20 cellular contexts compared by ENCODE assay signal in genomic region chr9:3810231-3810630, GRCh38.
DNase-seq lines count a peak whose midpoint lies in the region; ATAC-seq and TF ChIP-seq lines count a peak whose summit lies in the region.
"Had no signal": no experiment of that assay in that cellular context is flagged by ENCODE, and none has a peak within 500 bp of the region (broad histone marks: within the 10 kb centered on the region; RNA-seq: fewer than 3 reads in every experiment).

No MANE protein-coding gene starts in this region.

- no peak for TF ChIP-seq CTCF in mammary epithelial cell (conservative IDR thresholded peaks at IDR 0.05 in 1 of 2, IDR thresholded peaks at IDR 0.05 in 1 of 2; ENCODE audit: extremely low read depth in 1 of 2, insufficient read depth in 1 of 2, low read depth in 1 of 2, low read length in 2 of 2)
- TF ChIP-seq CTCF in MCF 10A (IDR thresholded peaks at IDR 0.05; ENCODE audit: unreplicated experiment), result no peak

- H3K4me3 Mint-ChIP-seq in MCF 10A (ENCODE audit: unreplicated experiment), result no peak overlapping the region

- no peak overlapping the region for H3K27ac Mint-ChIP-seq in MCF 10A (ENCODE audit: low read depth, unreplicated experiment)

- H3K4me2 ChIP-seq in mammary epithelial cell (ENCODE audit: insufficient read depth, low read depth, low read length), result peak overlapping the region; percentile 3
- H3K4me2 ChIP-seq: KMS-11 had no signal

- H3K27ac ChIP-seq in mammary epithelial cell (ENCODE audit: insufficient read depth, low read depth, low read length), result no peak overlapping the region
- H3K27ac ChIP-seq: 22Rv1, C4-2B, KMS-11, Peyer's patch, SK-N-MC had no signal

- intact Hi-C loops in mammary epithelial cell (cut with micrococcal nuclease) (no loop called here), MCF 10A (cut with micrococcal nuclease) (no loop called here)

- no peaks in the 10 kb centered on the region for H3K36me3 ChIP-seq in mammary epithelial cell (ENCODE audit: insufficient read depth, low read length)
- H3K36me3 ChIP-seq: Peyer's patch had no signal

- no peaks in the 10 kb centered on the region for H3K27me3 ChIP-seq in mammary epithelial cell (ENCODE audit: insufficient read depth, low read length)
- H3K27me3 ChIP-seq: Peyer's patch had no signal

- peaks cover 19% of the 10 kb centered on the region for H3K4me1 ChIP-seq in mammary epithelial cell (ENCODE audit: insufficient read depth, low read length)
- H3K4me1 ChIP-seq: Peyer's patch had no signal

- peak overlapping the region; percentile 54 for H2AFZ ChIP-seq in mammary epithelial cell (ENCODE audit: low read depth, low read length)

- H3K9ac ChIP-seq in mammary epithelial cell (ENCODE audit: insufficient read depth, low read length), result no peak overlapping the region
- H3K9ac ChIP-seq: KMS-11 had no signal

- no peaks in the 10 kb centered on the region for H3K9me3 ChIP-seq in mammary epithelial cell (replicated peaks; ENCODE audit: insufficient read depth, low read length)
- H3K9me3 ChIP-seq: Peyer's patch had no signal

- 55% methylated on average over 1 of the region's 1 CpG for WGBS in mammary epithelial cell (ENCODE audit: low coverage, missing lambda C conversion rate)

- peaks cover 5% of the 10 kb centered on the region for H3K4me1 Mint-ChIP-seq in MCF 10A (ENCODE audit: insufficient read depth, unreplicated experiment)

- no peak for ATAC-seq in GM19455 (IDR thresholded peaks at IDR 0.05; ENCODE audit: unreplicated experiment)
- ATAC-seq in stimulated activated naive CD8-positive, alpha-beta T cell treated with anti-CD3 and anti-CD28 coated beads, Interleukin-15, Interleukin-2, amounts not matched to agents 100 U/mL and 50 U/mL, for 24 hours, result no peak

- POLR2A ChIA-PET in MCF 10A (lab: Yijun Ruan, JAX), result no interaction called here

- BruUV-seq in mammary epithelial cell (replicated peaks; lab: Mats Ljungman, UMichigan) (no TSS peak), MCF 10A (replicated peaks; lab: Mats Ljungman, UMichigan) (no TSS peak)

- H3K9me3 Mint-ChIP-seq in MCF 10A (ENCODE audit: unreplicated experiment), result no peaks in the 10 kb centered on the region

- DNase-seq in mammary epithelial cell (no peak), MCF 10A (ENCODE audit: unreplicated experiment) (no peak), M059J (ENCODE audit: low read depth) (peak; percentile 20), glomerular visceral epithelial cell (ENCODE audit: extremely low spot score) (peak; percentile 40), DMS53 (lab: John Stamatoyannopoulos, UW) (no peak), ureter (ENCODE audit: low spot score) (no peak)
- no peak for DNase-seq in stimulated activated naive CD8-positive, alpha-beta T cell treated with anti-CD3 and anti-CD28 coated beads, Interleukin-15, Interleukin-2, amounts not matched to agents 100 U/mL and 50 U/mL, for 24 hours
- DNase-seq: GF-D8, NCI-H1105 treated with DMSO at 0.1 percent for 48 hours, NCI-H1694 treated with DMSO at 0.1 percent for 48 hours, NCI-H2107, NCI-H2227 treated with DMSO at 0.1 percent for 48 hours, NCI-H524, Peyer's patch, Right ventricle myocardium superior had no signal

- H3K36me3 Mint-ChIP-seq in MCF 10A (ENCODE audit: insufficient read depth, unreplicated experiment), result no peaks in the 10 kb centered on the region

- H3K4me3 ChIP-seq in mammary epithelial cell (replicated peaks in 1 of 3; ENCODE audit: insufficient read depth in 1 of 3, low read depth in 2 of 3, low read length in 3 of 3), result no peak overlapping the region
- H3K4me3 ChIP-seq: Peyer's patch, SK-N-MC had no signal

- CTCF ChIA-PET in mammary epithelial cell (lab: Charles Lee; ENCODE audit: low non-redundant PET) (no interaction called here), MCF 10A (lab: Yijun Ruan, JAX) (interaction anchor here (1.3 kb wide), 1 partner anchor 343 kb away, joined by 3 read pairs; no protein-coding TSS in a partner anchor)

- no peaks in the 10 kb centered on the region for H3K27me3 Mint-ChIP-seq in MCF 10A (ENCODE audit: insufficient read depth, unreplicated experiment)

- dilution Hi-C loops in mammary epithelial cell (cut with HindIII; ENCODE audit: low sequenced_read_pairs), result no loop called here

- no peaks in the 10 kb centered on the region for H3K79me2 ChIP-seq in mammary epithelial cell (ENCODE audit: insufficient read depth, low read length)

- in situ Hi-C loops in mammary epithelial cell (cut with MboI; ENCODE audit: low sequenced_read_pairs in 2 of 2), result no loop called here

- no peaks in the 10 kb centered on the region for H4K20me1 ChIP-seq in mammary epithelial cell (ENCODE audit: insufficient read depth, low read length)

Comparison
In these comparisons a context has a peak if more than half of its experiments do, and no peak if none do; other contexts are left out.
1. DNase-seq: peak in M059J (single experiment) and glomerular visceral epithelial cell (single experiment); none in mammary epithelial cell (single experiment), MCF 10A (single experiment), DMS53 (single experiment), ureter (single experiment) and stimulated activated naive CD8-positive, alpha-beta T cell treated with anti-CD3 and anti-CD28 coated beads, Interleukin-15, Interleukin-2, amounts not matched to agents 100 U/mL and 50 U/mL, for 24 hours (single experiment).